In the genomic region with DNA sequence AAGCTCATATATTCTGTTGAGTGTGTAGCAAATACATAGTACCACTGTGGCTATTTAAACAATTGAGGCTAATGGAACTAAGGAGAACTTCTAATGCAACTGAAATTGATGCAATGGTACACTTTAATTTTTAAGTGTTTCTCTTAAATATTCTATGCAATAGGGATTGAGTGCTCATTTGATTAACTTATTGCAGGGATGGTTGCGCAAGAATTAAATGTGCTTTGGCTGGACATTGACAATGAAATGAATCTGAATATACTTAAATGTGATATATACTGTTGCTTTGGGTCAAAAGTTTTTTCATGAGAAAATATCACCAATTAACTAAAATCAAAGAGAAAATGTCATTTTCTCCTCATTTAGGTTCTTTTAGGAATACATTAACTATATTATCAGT, we compare ENCODE assay signal across 9 cellular contexts.
"Had no signal": no experiment of that assay in that cellular context is flagged by ENCODE, and none has a peak within 500 bp of the region (broad histone marks: within the 10 kb centered on the region; RNA-seq: fewer than 3 reads in every experiment).

No MANE protein-coding gene starts in this region.

- H2AFZ ChIP-seq: GM23248 had no signal

- H3K4me2 ChIP-seq: KMS-11 had no signal

- H3K4me3 ChIP-seq: GM23248, HAP-1 had no signal

- DNase-seq: GM23248, GOT3, H7, Karpas-422, KBM-7 had no signal

- H3K27ac ChIP-seq: GM23248, HL-60, KMS-11 had no signal

- H3K36me3 ChIP-seq: HAP-1 had no signal

- H3K9me3 ChIP-seq: HAP-1 had no signal

- H3K4me3 Mint-ChIP-seq: IgD-negative memory B cell had no signal

- H3K27me3 Mint-ChIP-seq: IgD-negative memory B cell had no signal

- H3K27ac Mint-ChIP-seq: IgD-negative memory B cell had no signal

- H3K9ac ChIP-seq: GM23248, KMS-11 had no signal
